Comparison of ENCODE assay signal across 29 cellular contexts in genomic region chr4:93657527-93657926, GRCh38.
DNase-seq lines count a peak whose midpoint lies in the region; ATAC-seq, FAIRE-seq and TF ChIP-seq lines count a peak whose summit lies in the region.
"Had no signal": no experiment of that assay in that cellular context is flagged by ENCODE, and none has a peak within 500 bp of the region (broad histone marks: within the 10 kb centered on the region; RNA-seq: fewer than 3 reads in every experiment).

No MANE protein-coding gene starts in this region.

- no peak for TF ChIP-seq CTCF in esophagus squamous epithelium (IDR thresholded peaks at IDR 0.05)

- intact Hi-C loops in esophagus squamous epithelium (cut with DNase I) = no loop called here

- H3K4me3 ChIP-seq in esophagus squamous epithelium = no peak overlapping the region
- H3K4me3 ChIP-seq: BLaER1 treated with 17β-estradiol and CSF1 and Interleukin-3, amounts not matched to agents 10 nM and 100 nM; prostate gland; suprapubic skin had no signal

- ATAC-seq in GM18505 (IDR thresholded peaks at IDR 0.05; ENCODE audit: unreplicated experiment) = peak; percentile 63
- ATAC-seq in GM19395 (IDR thresholded peaks at IDR 0.05; ENCODE audit: unreplicated experiment) = peak; percentile 45
- peak; percentile 67 for ATAC-seq in HG02870 (IDR thresholded peaks at IDR 0.05; ENCODE audit: unreplicated experiment)
- peak; percentile 86 for ATAC-seq in HG03565 (IDR thresholded peaks at IDR 0.05; ENCODE audit: unreplicated experiment)
- ATAC-seq: effector memory CD8-positive, alpha-beta T cell; esophagus mucosa; HCT116 had no signal

- FAIRE-seq in GM12891 (lab: Jason Lieb, UNC) = no peak
- FAIRE-seq: GM18507, HTR-8/SVneo, keratinocyte, urothelium cell line had no signal

- no peak for TF ChIP-seq POLR2A in GM18505 (IDR thresholded peaks at IDR 0.05; ENCODE audit: borderline replicate concordance, extremely low read depth, insufficient read depth, insufficient read length)
- TF ChIP-seq POLR2A in GM12891 (IDR thresholded peaks at IDR 0.05; ENCODE audit: low read depth, low read length) = no peak
- TF ChIP-seq POLR2A in esophagus squamous epithelium (IDR thresholded peaks at IDR 0.05) = no peak

- no peaks in the 10 kb centered on the region for H3K4me1 ChIP-seq in esophagus squamous epithelium
- H3K4me1 ChIP-seq: BLaER1 treated with 17β-estradiol and CSF1 and Interleukin-3, amounts not matched to agents 10 nM and 100 nM; prostate gland; suprapubic skin had no signal

- no peaks in the 10 kb centered on the region for H3K27me3 ChIP-seq in esophagus squamous epithelium
- H3K27me3 ChIP-seq: BLaER1 treated with 17β-estradiol and CSF1 and Interleukin-3, amounts not matched to agents 10 nM and 100 nM; suprapubic skin had no signal

- no peak for DNase-seq in GM12891 (ENCODE audit: insufficient read length, low spot score)
- no peak for DNase-seq in stimulated activated naive CD4-positive, alpha-beta T cell (lab: John Stamatoyannopoulos, UW)
- no peak for DNase-seq in esophagus squamous epithelium (lab: John Stamatoyannopoulos, UW)
- DNase-seq in RPMI8226 = no peak
- DNase-seq: ACHN; activated CD4-positive, alpha-beta memory T cell treated with anti-CD3 and anti-CD28 coated beads for 36 hours; activated effector memory CD4-positive, alpha-beta T cell treated with anti-CD3 and anti-CD28 coated beads, Interleukin-2, amount 50 U/mL, for 16 hours; activated T-cell treated with anti-CD3 and anti-CD28 coated beads for 4 hours; Calu3; effector memory CD8-positive, alpha-beta T cell; EL; MV-4-11; NCI-H187; NCI-H345; Right ventricle myocardium superior had no signal

- no peaks in the 10 kb centered on the region for H3K9me3 ChIP-seq in esophagus squamous epithelium
- H3K9me3 ChIP-seq: BLaER1 treated with 17β-estradiol and CSF1 and Interleukin-3, amounts not matched to agents 10 nM and 100 nM; prostate gland; suprapubic skin had no signal

- WGBS in esophagus squamous epithelium, 2 donors = 64 to 71% methylated on average over 2 of the region's 2 CpGs

- H3K27ac ChIP-seq in esophagus squamous epithelium = no peak overlapping the region
- H3K27ac ChIP-seq: BLaER1 treated with 17β-estradiol and CSF1 and Interleukin-3, amounts not matched to agents 10 nM and 100 nM; KMS-11; prostate gland; suprapubic skin had no signal

- H3K36me3 ChIP-seq in esophagus squamous epithelium = no peaks in the 10 kb centered on the region
- H3K36me3 ChIP-seq: BLaER1 treated with 17β-estradiol and CSF1 and Interleukin-3, amounts not matched to agents 10 nM and 100 nM; prostate gland; suprapubic skin had no signal

TF ChIP-seq in GM12891, 5 proteins besides CTCF, POLR2A, EP300 and RAD21:
- TF ChIP-seq POLR2AphosphoS5 (IDR thresholded peaks at IDR 0.05; ENCODE audit: low read depth, low read length) (no peak), PAX5 (IDR thresholded peaks at IDR 0.05; ENCODE audit: insufficient read depth, low read length, severe bottlenecking) (no peak), POU2F2 (IDR thresholded peaks at IDR 0.05; ENCODE audit: low read depth, low read length) (no peak), SPI1 (IDR thresholded peaks at IDR 0.05; ENCODE audit: low read depth, low read length) (no peak), TAF1 (IDR thresholded peaks at IDR 0.05; ENCODE audit: low read depth, low read length) (no peak)
